Comparison of ENCODE assay signal across 1 cellular context in the genomic region with DNA sequence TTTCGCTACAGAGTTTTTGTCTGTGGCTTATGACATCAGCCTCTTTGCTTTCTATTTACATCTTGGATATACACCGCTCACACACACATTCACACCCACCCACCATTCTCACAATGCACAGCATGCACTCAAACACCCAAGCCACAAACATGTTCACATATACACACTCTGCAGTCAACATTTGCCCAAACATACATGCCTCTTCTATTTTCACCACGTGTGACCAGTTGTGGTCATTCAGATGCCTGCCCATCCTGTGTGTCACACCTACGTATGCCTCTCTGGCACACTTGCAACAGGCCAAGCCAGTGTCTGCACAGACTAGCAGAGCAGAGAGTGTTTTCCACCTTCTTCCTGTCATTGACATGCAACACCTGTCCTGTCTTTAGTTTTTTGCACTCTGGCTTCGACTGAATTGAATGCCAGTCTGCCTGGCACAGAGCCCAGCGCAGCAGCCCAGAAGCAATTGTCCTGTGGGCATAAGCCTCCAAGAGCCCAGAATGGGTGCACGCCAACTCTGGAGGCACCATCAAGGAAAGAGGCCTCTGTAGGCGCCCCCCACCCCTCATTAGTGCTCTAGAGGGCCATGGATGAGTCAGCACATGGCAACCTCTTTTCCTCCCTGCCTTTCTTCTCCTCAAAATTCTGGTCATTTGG.
TF ChIP-seq lines count a peak whose summit lies in the region.

No MANE protein-coding gene starts in this region.

TF ChIP-seq in GM12878, 131 proteins besides CTCF, POLR2A, EP300 and RAD21 (continued from another document):
- TF ChIP-seq, protein P1, sequence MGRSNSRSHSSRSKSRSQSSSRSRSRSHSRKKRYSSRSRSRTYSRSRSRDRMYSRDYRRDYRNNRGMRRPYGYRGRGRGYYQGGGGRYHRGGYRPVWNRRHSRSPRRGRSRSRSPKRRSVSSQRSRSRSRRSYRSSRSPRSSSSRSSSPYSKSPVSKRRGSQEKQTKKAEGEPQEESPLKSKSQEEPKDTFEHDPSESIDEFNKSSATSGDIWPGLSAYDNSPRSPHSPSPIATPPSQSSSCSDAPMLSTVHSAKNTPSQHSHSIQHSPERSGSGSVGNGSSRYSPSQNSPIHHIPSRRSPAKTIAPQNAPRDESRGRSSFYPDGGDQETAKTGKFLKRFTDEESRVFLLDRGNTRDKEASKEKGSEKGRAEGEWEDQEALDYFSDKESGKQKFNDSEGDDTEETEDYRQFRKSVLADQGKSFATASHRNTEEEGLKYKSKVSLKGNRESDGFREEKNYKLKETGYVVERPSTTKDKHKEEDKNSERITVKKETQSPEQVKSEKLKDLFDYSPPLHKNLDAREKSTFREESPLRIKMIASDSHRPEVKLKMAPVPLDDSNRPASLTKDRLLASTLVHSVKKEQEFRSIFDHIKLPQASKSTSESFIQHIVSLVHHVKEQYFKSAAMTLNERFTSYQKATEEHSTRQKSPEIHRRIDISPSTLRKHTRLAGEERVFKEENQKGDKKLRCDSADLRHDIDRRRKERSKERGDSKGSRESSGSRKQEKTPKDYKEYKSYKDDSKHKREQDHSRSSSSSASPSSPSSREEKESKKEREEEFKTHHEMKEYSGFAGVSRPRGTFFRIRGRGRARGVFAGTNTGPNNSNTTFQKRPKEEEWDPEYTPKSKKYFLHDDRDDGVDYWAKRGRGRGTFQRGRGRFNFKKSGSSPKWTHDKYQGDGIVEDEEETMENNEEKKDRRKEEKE (IDR thresholded peaks at IDR 0.05) = no peak
- TF ChIP-seq MAX (IDR thresholded peaks at IDR 0.05; ENCODE audit: low read depth, low read length) (no peak), IKZF1 (conservative IDR thresholded peaks at IDR 0.05) (peak; percentile 66), RFX5 (IDR thresholded peaks at IDR 0.05; ENCODE audit: low read depth, low read length) (no peak), SUZ12 (IDR thresholded peaks at IDR 0.05; ENCODE audit: unreplicated experiment) (no peak), NBN (IDR thresholded peaks at IDR 0.05) (peak; percentile 94), RCOR1 (conservative IDR thresholded peaks at IDR 0.05; ENCODE audit: low read depth, low read length) (no peak), HSF1 (IDR thresholded peaks at IDR 0.05; ENCODE audit: low read depth, low read length) (no peak), ETV6 (conservative IDR thresholded peaks at IDR 0.05 in 1 of 2, IDR thresholded peaks at IDR 0.05 in 1 of 2; ENCODE audit: borderline replicate concordance in 1 of 2, low read depth in 1 of 2) (no peak), ASH2L (IDR thresholded peaks at IDR 0.05; ENCODE audit: borderline replicate concordance, low read depth) (no peak), BACH1 (IDR thresholded peaks at IDR 0.05; ENCODE audit: borderline replicate concordance) (no peak), RB1 (IDR thresholded peaks at IDR 0.05; ENCODE audit: borderline replicate concordance) (no peak; the same call in 1 of the 2 replicates), FOXK2 (IDR thresholded peaks at IDR 0.05) (peak; percentile 55), IRF4 (IDR thresholded peaks at IDR 0.05; ENCODE audit: low read depth, low read length) (no peak), SMARCA5 (IDR thresholded peaks at IDR 0.05) (no peak), SIX5 (IDR thresholded peaks at IDR 0.05; ENCODE audit: low read depth, low read length, severe bottlenecking) (no peak), CREM (IDR thresholded peaks at IDR 0.05; ENCODE audit: low read depth) (no peak), EGR1 (IDR thresholded peaks at IDR 0.05; ENCODE audit: borderline replicate concordance in 1 of 2, low read depth in 2 of 2, low read length in 2 of 2) (no peak), DPF2 (IDR thresholded peaks at IDR 0.05) (peak; percentile 58; the same call in 1 of the 2 replicates), IKZF2 (IDR thresholded peaks at IDR 0.05) (peak; percentile 66 to 75; a peak in 2 of 4 replicates), SMC3 (IDR thresholded peaks at IDR 0.05; ENCODE audit: borderline replicate concordance, low read length) (no peak), TCF12 (IDR thresholded peaks at IDR 0.05; ENCODE audit: low read depth, low read length) (no peak), CBX5 (IDR thresholded peaks at IDR 0.05; ENCODE audit: low read depth) (no peak), ZSCAN29 (IDR thresholded peaks at IDR 0.05) (no peak), MLLT1 (IDR thresholded peaks at IDR 0.05) (peak; percentile 81)
- TF ChIP-seq, protein P2, sequence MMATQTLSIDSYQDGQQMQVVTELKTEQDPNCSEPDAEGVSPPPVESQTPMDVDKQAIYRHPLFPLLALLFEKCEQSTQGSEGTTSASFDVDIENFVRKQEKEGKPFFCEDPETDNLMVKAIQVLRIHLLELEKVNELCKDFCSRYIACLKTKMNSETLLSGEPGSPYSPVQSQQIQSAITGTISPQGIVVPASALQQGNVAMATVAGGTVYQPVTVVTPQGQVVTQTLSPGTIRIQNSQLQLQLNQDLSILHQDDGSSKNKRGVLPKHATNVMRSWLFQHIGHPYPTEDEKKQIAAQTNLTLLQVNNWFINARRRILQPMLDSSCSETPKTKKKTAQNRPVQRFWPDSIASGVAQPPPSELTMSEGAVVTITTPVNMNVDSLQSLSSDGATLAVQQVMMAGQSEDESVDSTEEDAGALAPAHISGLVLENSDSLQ (IDR thresholded peaks at IDR 0.05) = peak; percentile 70
- TF ChIP-seq, protein P3, sequence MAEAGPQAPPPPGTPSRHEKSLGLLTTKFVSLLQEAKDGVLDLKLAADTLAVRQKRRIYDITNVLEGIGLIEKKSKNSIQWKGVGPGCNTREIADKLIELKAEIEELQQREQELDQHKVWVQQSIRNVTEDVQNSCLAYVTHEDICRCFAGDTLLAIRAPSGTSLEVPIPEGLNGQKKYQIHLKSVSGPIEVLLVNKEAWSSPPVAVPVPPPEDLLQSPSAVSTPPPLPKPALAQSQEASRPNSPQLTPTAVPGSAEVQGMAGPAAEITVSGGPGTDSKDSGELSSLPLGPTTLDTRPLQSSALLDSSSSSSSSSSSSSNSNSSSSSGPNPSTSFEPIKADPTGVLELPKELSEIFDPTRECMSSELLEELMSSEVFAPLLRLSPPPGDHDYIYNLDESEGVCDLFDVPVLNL (IDR thresholded peaks at IDR 0.05; ENCODE audit: low read depth, low read length) = no peak
- TF ChIP-seq, protein P4, sequence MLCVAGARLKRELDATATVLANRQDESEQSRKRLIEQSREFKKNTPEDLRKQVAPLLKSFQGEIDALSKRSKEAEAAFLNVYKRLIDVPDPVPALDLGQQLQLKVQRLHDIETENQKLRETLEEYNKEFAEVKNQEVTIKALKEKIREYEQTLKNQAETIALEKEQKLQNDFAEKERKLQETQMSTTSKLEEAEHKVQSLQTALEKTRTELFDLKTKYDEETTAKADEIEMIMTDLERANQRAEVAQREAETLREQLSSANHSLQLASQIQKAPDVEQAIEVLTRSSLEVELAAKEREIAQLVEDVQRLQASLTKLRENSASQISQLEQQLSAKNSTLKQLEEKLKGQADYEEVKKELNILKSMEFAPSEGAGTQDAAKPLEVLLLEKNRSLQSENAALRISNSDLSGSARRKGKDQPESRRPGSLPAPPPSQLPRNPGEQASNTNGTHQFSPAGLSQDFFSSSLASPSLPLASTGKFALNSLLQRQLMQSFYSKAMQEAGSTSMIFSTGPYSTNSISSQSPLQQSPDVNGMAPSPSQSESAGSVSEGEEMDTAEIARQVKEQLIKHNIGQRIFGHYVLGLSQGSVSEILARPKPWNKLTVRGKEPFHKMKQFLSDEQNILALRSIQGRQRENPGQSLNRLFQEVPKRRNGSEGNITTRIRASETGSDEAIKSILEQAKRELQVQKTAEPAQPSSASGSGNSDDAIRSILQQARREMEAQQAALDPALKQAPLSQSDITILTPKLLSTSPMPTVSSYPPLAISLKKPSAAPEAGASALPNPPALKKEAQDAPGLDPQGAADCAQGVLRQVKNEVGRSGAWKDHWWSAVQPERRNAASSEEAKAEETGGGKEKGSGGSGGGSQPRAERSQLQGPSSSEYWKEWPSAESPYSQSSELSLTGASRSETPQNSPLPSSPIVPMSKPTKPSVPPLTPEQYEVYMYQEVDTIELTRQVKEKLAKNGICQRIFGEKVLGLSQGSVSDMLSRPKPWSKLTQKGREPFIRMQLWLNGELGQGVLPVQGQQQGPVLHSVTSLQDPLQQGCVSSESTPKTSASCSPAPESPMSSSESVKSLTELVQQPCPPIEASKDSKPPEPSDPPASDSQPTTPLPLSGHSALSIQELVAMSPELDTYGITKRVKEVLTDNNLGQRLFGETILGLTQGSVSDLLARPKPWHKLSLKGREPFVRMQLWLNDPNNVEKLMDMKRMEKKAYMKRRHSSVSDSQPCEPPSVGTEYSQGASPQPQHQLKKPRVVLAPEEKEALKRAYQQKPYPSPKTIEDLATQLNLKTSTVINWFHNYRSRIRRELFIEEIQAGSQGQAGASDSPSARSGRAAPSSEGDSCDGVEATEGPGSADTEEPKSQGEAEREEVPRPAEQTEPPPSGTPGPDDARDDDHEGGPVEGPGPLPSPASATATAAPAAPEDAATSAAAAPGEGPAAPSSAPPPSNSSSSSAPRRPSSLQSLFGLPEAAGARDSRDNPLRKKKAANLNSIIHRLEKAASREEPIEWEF (IDR thresholded peaks at IDR 0.05; ENCODE audit: insufficient replicate concordance, low read depth, low read length) = no peak
